In the genomic region with DNA sequence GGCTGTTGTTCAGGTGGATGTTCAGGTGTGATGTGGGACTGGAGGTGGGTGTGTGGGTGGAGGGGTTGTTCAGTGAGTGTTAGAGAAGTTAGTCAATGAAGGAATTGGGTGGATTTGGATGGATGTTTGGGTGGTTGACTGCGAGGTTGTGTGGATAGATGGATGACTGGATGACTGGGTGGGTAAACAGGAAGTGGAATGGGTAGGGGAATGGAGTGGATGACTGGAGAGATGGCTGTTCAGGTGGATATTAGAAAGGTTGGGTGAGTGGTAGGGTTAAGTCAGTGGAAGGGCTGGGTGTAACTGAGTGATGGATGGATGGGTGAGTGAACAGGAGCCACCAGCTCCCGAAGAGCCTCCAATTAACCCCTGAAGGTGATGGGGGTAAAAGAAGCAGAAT, we compare ENCODE assay signal across 17 cellular contexts. TPM values are rescaled to one million over a fixed set of nuclear protein-coding genes. Genes with fewer than 3 reads are reported as not detected.
"Had no signal": no experiment of that assay in that cellular context is flagged by ENCODE, and none has a peak within 500 bp of the region (broad histone marks: within the 10 kb centered on the region; RNA-seq: fewer than 3 reads in every experiment).

No MANE protein-coding gene starts in this region.

- H3K4me1 ChIP-seq: left lung, lower lobe of right lung, testis, transverse colon had no signal

- H3K4me3 ChIP-seq: left lung, lower lobe of right lung, transverse colon had no signal

- H3K9me3 Mint-ChIP-seq: central memory CD8-positive, alpha-beta T cell; effector memory CD8-positive, alpha-beta T cell; nephron; stimulated activated naive CD8-positive, alpha-beta T cell treated with anti-CD3 and anti-CD28 coated beads, Interleukin-15, Interleukin-2, amounts not matched to agents 100 ng/mL and 50 ng/mL, for 24 hours had no signal

- H3K9me3 ChIP-seq: left lung, lower lobe of right lung, neutrophil, testis, transverse colon had no signal

- H3K27me3 ChIP-seq: testis, transverse colon had no signal

- H3K27ac ChIP-seq: left lung, lower lobe of right lung, neutrophil, testis had no signal

- H3K36me3 ChIP-seq: left lung, lower lobe of right lung, neutrophil, transverse colon had no signal

- H3K4me1 Mint-ChIP-seq: central memory CD8-positive, alpha-beta T cell; memory B cell; stimulated activated memory B cell treated with anti-CD40 and anti-IgM and Interleukin-4, amounts not matched to agents 10 μg/mL and 1 μg/mL and 100 μg/mL, for 72 hours had no signal

- H3K4me3 Mint-ChIP-seq: central memory CD8-positive, alpha-beta T cell; effector memory CD8-positive, alpha-beta T cell; memory B cell; nephron; stimulated activated memory B cell treated with anti-CD40 and anti-IgM and Interleukin-4, amounts not matched to agents 10 μg/mL and 1 μg/mL and 100 μg/mL, for 72 hours; stimulated activated naive CD8-positive, alpha-beta T cell treated with anti-CD3 and anti-CD28 coated beads, Interleukin-15, Interleukin-2, amounts not matched to agents 100 ng/mL and 50 ng/mL, for 24 hours had no signal

- H3K27ac Mint-ChIP-seq: effector memory CD8-positive, alpha-beta T cell; memory B cell; nephron; stimulated activated memory B cell treated with anti-CD40 and anti-IgM and Interleukin-4, amounts not matched to agents 10 μg/mL and 1 μg/mL and 100 μg/mL, for 72 hours; stimulated activated naive CD8-positive, alpha-beta T cell treated with anti-CD3 and anti-CD28 coated beads, Interleukin-15, Interleukin-2, amounts not matched to agents 100 ng/mL and 50 ng/mL, for 24 hours had no signal

- H3K36me3 Mint-ChIP-seq: memory B cell; stimulated activated memory B cell treated with anti-CD40 and anti-IgM and Interleukin-4, amounts not matched to agents 10 μg/mL and 1 μg/mL and 100 μg/mL, for 72 hours had no signal

- DNase-seq: effector memory CD8-positive, alpha-beta T cell; erythroblast; foreskin melanocyte; islet precursor cell; lower lobe of right lung; midbrain; stimulated activated CD4-positive, alpha-beta T cell treated with anti-CD3 and anti-CD28 coated beads, Interleukin-4, amount 100 ng/mL, for 1 hour; testis; transverse colon had no signal

RNA-seq across cellular contexts. Expression of a gene that starts 27.9 kb away (rescaled TPM):
- total RNA-seq: endothelial cell of umbilical vein had no signal
- polyA plus RNA-seq: endothelial cell of umbilical vein had no signal
